In the genomic region with DNA sequence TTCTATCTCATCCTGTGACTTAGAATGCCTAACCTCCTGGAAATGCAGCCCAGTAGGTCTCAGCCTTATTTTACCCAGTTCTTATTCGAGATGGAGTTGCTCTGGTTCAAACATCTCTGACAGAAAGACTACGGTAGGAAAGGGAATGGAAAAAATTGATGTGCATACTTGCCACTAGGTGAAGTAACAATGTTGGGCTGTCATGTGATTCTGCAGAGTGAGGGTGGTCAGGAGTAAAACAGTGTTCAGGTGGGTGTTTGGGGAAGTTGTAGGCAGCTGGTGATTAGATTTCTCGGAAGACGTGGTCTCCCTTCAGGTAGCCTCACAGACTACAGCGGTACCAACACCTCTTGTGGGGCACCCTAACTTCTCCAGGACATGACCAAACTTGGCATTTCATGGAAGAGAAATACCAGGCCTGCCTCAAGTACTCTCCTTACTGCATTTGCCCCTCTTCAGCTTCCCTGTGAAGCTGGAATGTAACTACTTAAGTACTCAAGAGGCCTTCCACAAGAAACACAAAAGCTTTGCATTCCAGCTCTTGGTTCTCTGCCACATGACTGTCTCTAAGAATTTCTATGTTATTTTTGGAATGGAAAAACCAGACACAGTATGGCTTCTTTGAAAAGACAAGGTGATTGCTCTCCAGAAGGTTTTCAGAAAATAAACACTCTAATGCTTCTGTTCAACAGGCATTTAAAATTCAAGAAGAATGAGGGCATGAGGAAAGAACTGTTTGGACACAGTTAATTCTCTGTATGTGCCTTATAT, we compare ENCODE assay signal across 13 cellular contexts. TPM values are rescaled to one million over a fixed set of nuclear protein-coding genes. Genes with fewer than 3 reads are reported as not detected.
A peak's percentile ranks its signal among the peaks of the same experiment; 100 is the strongest.
DNase-seq lines count a peak whose midpoint lies in the region; ATAC-seq, FAIRE-seq and TF ChIP-seq lines count a peak whose summit lies in the region.
"Had no signal": no experiment of that assay in that cellular context is flagged by ENCODE, and none has a peak within 500 bp of the region (broad histone marks: within the 10 kb centered on the region; RNA-seq: fewer than 3 reads in every experiment).

No MANE protein-coding gene starts in this region.

- H3K4me3 ChIP-seq in H7 (ENCODE audit: insufficient read depth, low read depth, low read length) (no peak overlapping the region), K562 (no peak overlapping the region)

- no peaks in the 10 kb centered on the region for H3K9me3 ChIP-seq in K562 (replicated peaks; ENCODE audit: control insufficient read depth, insufficient read depth, low read depth, low read length)

- TF ChIP-seq EP300 in K562 (IDR thresholded peaks at IDR 0.05; ENCODE audit: low read length) = no peak

- DNase-seq in H7 (peak; percentile 22), K562 (ENCODE audit: extremely low read depth in 1 of 4, low spot score in 3 of 4) (no peak), iPS DF 4.7 (ENCODE audit: extremely low read depth, low spot score) (peak; percentile 92), retina (peak; percentile 9), posterior cingulate gyrus (no peak), germinal center (ENCODE audit: low spot score) (no peak)
- DNase-seq: head of caudate nucleus, NCI-H524 treated with DMSO at 0.1 percent for 48 hours had no signal

- no peak for TF ChIP-seq RAD21 in K562 (CRISPR knock-in tag; conservative IDR thresholded peaks at IDR 0.05 in 1 of 2, IDR thresholded peaks at IDR 0.05 in 1 of 2)

- H3K4me2 ChIP-seq in K562 (ENCODE audit: insufficient read depth, low read length) = no peak overlapping the region

- ATAC-seq in K562 (no peak), GM18858 (IDR thresholded peaks at IDR 0.05; ENCODE audit: unreplicated experiment) (no peak), GM18498 (IDR thresholded peaks at IDR 0.05; ENCODE audit: unreplicated experiment) (no peak)

- H3K9ac ChIP-seq in K562 (ENCODE audit: insufficient read depth in 1 of 2, low read depth in 2 of 2, low read length in 2 of 2) = no peak overlapping the region

- H3K9me1 ChIP-seq in K562 (ENCODE audit: control insufficient read depth, insufficient read depth, low read length) = no peaks in the 10 kb centered on the region

- H3K27ac ChIP-seq in K562 (ENCODE audit: extremely low read depth, low read depth, low read length) = no peak overlapping the region

- BruUV-seq in K562 (replicated peaks; lab: Mats Ljungman, UMichigan) = no TSS peak

- no peak for TF ChIP-seq CTCF in K562 (IDR thresholded peaks at IDR 0.05 in 2 of 3, conservative IDR thresholded peaks at IDR 0.05 in 1 of 3; ENCODE audit: insufficient read depth in 2 of 3, low read depth in 1 of 3, low read length in 3 of 3)

- H2AFZ ChIP-seq in K562 (ENCODE audit: low read depth, low read length) = no peak overlapping the region; the same call in 1 of the 2 replicates

- 8% methylated on average over 5 of the region's 5 CpGs for WGBS in K562 (ENCODE audit: insufficient coverage, low coverage, missing lambda C conversion rate)

- no peaks in the 10 kb centered on the region for H3K79me2 ChIP-seq in K562 (ENCODE audit: control insufficient read depth, insufficient read depth, low read length)

- POLR2A ChIA-PET in K562 (lab: Yijun Ruan, JAX) = no interaction called here

- CTCF ChIA-PET in K562 (lab: Yijun Ruan, JAX; ENCODE audit: low intra/inter-chr PET ratio) = no interaction called here

- no peak for FAIRE-seq in K562 (lab: Jason Lieb, UNC)
- FAIRE-seq: bronchial epithelial cell had no signal

- no peaks in the 10 kb centered on the region for H3K36me3 ChIP-seq in H7 (replicated peaks; ENCODE audit: control insufficient read depth, insufficient read depth, low read length)
- no peaks in the 10 kb centered on the region for H3K36me3 ChIP-seq in K562 (ENCODE audit: control insufficient read depth, insufficient read depth, low read length)

- no peaks in the 10 kb centered on the region; a peak in 1 of 5 replicates for H3K4me1 ChIP-seq in K562 (replicated peaks in 1 of 2; ENCODE audit: control insufficient read depth in 2 of 2, insufficient read depth in 2 of 2, low read length in 2 of 2)

- in situ Hi-C loops in K562 (cut with MboI) = no loop called here

- H3K27me3 ChIP-seq in H7 (ENCODE audit: control insufficient read depth, insufficient read depth, low read length) = no peaks in the 10 kb centered on the region
- H3K27me3 ChIP-seq in K562 (ENCODE audit: control insufficient read depth in 2 of 2, insufficient read depth in 2 of 2, low read length in 2 of 2) = no peaks in the 10 kb centered on the region

- H4K20me1 ChIP-seq in K562 (replicated peaks; ENCODE audit: control insufficient read depth, insufficient read depth, low read length) = no peaks in the 10 kb centered on the region

- intact Hi-C loops in K562 (cut with micrococcal nuclease) = no loop called here
- intact Hi-C loops in posterior cingulate gyrus (cut with DNase I) = no loop called here

- TF ChIP-seq POLR2A in K562 (conservative IDR thresholded peaks at IDR 0.05) = no peak

TF ChIP-seq in K562, 482 proteins besides CTCF, POLR2A, EP300 and RAD21 (continues in another document):
- TF ChIP-seq ZNF197 (CRISPR knock-in tag; IDR thresholded peaks at IDR 0.05; ENCODE audit: low read depth) (peak; percentile 56; the same call in 1 of the 2 replicates), ZKSCAN8 (CRISPR knock-in tag; IDR thresholded peaks at IDR 0.05) (0 out of 2 replicates have a peak, but pooled peaks have one; percentile 30), NR2C2 (CRISPR knock-in tag; IDR thresholded peaks at IDR 0.05) (no peak), NR2C2 (tag; IDR thresholded peaks at IDR 0.05) (0 out of 2 replicates have a peak, but pooled peaks have one; percentile 2), TEAD1 (CRISPR knock-in tag; IDR thresholded peaks at IDR 0.05) (peak in 1 of 2 experiments; percentile 81; a peak in 2 of 4 replicates), PYGO2 (tag; IDR thresholded peaks at IDR 0.05) (peak; percentile 90), NR4A1 (CRISPR knock-in tag; IDR thresholded peaks at IDR 0.05) (no peak), NR4A1 (tag; IDR thresholded peaks at IDR 0.05) (peak; percentile 92)
- TF ChIP-seq, protein P1, sequence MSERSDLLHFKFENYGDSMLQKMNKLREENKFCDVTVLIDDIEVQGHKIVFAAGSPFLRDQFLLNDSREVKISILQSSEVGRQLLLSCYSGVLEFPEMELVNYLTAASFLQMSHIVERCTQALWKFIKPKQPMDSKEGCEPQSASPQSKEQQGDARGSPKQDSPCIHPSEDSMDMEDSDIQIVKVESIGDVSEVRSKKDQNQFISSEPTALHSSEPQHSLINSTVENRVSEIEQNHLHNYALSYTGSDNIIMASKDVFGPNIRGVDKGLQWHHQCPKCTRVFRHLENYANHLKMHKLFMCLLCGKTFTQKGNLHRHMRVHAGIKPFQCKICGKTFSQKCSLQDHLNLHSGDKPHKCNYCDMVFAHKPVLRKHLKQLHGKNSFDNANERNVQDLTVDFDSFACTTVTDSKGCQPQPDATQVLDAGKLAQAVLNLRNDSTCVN (CRISPR knock-in tag; IDR thresholded peaks at IDR 0.05) = peak; percentile 9; the same call in 1 of the 2 replicates
- TF ChIP-seq, protein P2, sequence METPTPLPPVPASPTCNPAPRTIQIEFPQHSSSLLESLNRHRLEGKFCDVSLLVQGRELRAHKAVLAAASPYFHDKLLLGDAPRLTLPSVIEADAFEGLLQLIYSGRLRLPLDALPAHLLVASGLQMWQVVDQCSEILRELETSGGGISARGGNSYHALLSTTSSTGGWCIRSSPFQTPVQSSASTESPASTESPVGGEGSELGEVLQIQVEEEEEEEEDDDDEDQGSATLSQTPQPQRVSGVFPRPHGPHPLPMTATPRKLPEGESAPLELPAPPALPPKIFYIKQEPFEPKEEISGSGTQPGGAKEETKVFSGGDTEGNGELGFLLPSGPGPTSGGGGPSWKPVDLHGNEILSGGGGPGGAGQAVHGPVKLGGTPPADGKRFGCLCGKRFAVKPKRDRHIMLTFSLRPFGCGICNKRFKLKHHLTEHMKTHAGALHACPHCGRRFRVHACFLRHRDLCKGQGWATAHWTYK (CRISPR knock-in tag; IDR thresholded peaks at IDR 0.05) = peak; percentile 71; the same call in 1 of the 2 replicates
- TF ChIP-seq, protein P3, sequence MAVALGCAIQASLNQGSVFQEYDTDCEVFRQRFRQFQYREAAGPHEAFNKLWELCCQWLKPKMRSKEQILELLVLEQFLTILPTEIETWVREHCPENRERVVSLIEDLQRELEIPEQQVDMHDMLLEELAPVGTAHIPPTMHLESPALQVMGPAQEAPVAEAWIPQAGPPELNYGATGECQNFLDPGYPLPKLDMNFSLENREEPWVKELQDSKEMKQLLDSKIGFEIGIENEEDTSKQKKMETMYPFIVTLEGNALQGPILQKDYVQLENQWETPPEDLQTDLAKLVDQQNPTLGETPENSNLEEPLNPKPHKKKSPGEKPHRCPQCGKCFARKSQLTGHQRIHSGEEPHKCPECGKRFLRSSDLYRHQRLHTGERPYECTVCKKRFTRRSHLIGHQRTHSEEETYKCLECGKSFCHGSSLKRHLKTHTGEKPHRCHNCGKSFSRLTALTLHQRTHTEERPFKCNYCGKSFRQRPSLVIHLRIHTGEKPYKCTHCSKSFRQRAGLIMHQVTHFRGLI (CRISPR knock-in tag; IDR thresholded peaks at IDR 0.05) = 0 out of 2 replicates have a peak, but pooled peaks have one; percentile 54

RNA-seq across cellular contexts. Expression of a gene that starts 17.4 kb away (rescaled TPM):
- total RNA-seq in H7 (2014; rRNA removed; shearing (Covaris generic)) = 7.5 and 8.6 TPM in 2 replicates
- total RNA-seq in K562 (2011; cell fraction: chromatin; rRNA removed; ENCODE audit: low replicate concordance) = not detected in 2 replicates
- not detected in 2 replicates for total RNA-seq in K562 (2011; cell fraction: nucleolus; rRNA removed)
- total RNA-seq in K562 (2011; cell fraction: nucleoplasm; rRNA removed) = not detected in 2 replicates
- not detected in 2 replicates for total RNA-seq in K562 (2014; rRNA removed)
- total RNA-seq in K562 (2014; rRNA removed; fragmentation: Illumina TruSeq; extraction: Trizol) = not detected in 2 replicates
- total RNA-seq in K562 (2015; rRNA removed; fragmentation: Illumina TruSeq; extraction: Trizol) = not detected in 2 replicates
- 0.09 TPM in 1 of 2 replicates, not detected in the other for total RNA-seq in K562 (2021)
- polyA plus RNA-seq in K562 (2011; rRNA removed) = not detected in 2 replicates
- polyA plus RNA-seq in K562 (2011; cell fraction: cytosol; rRNA removed) = not detected in 2 replicates
- not detected in 2 replicates for polyA plus RNA-seq in K562 (2011; cell fraction: nucleus; rRNA removed)
- polyA plus RNA-seq in K562 (2012) = not detected in 2 replicates
- polyA plus RNA-seq in K562 (2014; fragmentation: Illumina TruSeq; extraction: Trizol) = not detected in 2 replicates
- polyA plus RNA-seq in K562 (2014; fragmentation: Nextera tagmentation; extraction: Ambion mirVana) = not detected
- polyA plus RNA-seq in K562 (2014; rRNA removed) = not detected in 2 replicates
- polyA minus RNA-seq in K562 (2011; rRNA and poly(A)+ RNA removed) = not detected in 2 replicates
- polyA minus RNA-seq in K562 (2011; cell fraction: cytosol; rRNA and poly(A)+ RNA removed) = not detected in 2 replicates
- not detected in 2 replicates for polyA minus RNA-seq in K562 (2011; cell fraction: nucleus; rRNA and poly(A)+ RNA removed)
- total RNA-seq: G401; T-helper 1 cell treated with Interleukin-12 subunit alpha and Interleukin-12 subunit beta and Interleukin-4 antibody, amounts not matched to agents 30 ng/mL and 1 ng/mL, for 36 hours had no signal

Comparison
In these comparisons a context has a peak if more than half of its experiments do, and no peak if none do; other contexts are left out.
1. DNase-seq: peak in H7 (single experiment), iPS DF 4.7 (single experiment) and retina (single experiment); none in K562 (0 of 4), posterior cingulate gyrus (0 of 10) and germinal center (single experiment).